In genomic region chr1:41494351-41495170, GRCh38 we compare ENCODE assay signal across 18 cellular contexts. TPM values are rescaled to one million over a fixed set of nuclear protein-coding genes. Genes with fewer than 3 reads are reported as not detected.
A peak's percentile ranks its signal among the peaks of the same experiment; 100 is the strongest.
DNase-seq lines count a peak whose midpoint lies in the region; ATAC-seq, FAIRE-seq and TF ChIP-seq lines count a peak whose summit lies in the region.
"Had no signal": no experiment of that assay in that cellular context is flagged by ENCODE, and none has a peak within 500 bp of the region (broad histone marks: within the 10 kb centered on the region; RNA-seq: fewer than 3 reads in every experiment).

No MANE protein-coding gene starts in this region.

- FAIRE-seq in kidney (lab: Jason Lieb, UNC), result no peak
- FAIRE-seq: astrocyte had no signal

- H3K9ac ChIP-seq in kidney (ENCODE audit: low read length in 2 of 2), result no peak overlapping the region
- H3K9ac ChIP-seq: BLaER1 had no signal

- H3K36me3 ChIP-seq in ascending aorta (no peaks in the 10 kb centered on the region), kidney (ENCODE audit: control insufficient read depth in 1 of 2, insufficient read depth in 2 of 2, low read length in 2 of 2) (no peaks in the 10 kb centered on the region), gastrocnemius medialis (no peaks in the 10 kb centered on the region)
- H3K36me3 ChIP-seq: BLaER1, suprapubic skin had no signal

- no peaks in the 10 kb centered on the region for H3K9me3 Mint-ChIP-seq in HFFc6

- peaks cover 44% of the 10 kb centered on the region for H3K4me1 Mint-ChIP-seq in HFFc6 (ENCODE audit: low read depth)

- H3K4me3 Mint-ChIP-seq in HFFc6, result no peak overlapping the region

- H3K9me3 ChIP-seq in ascending aorta, result no peaks in the 10 kb centered on the region
- H3K9me3 ChIP-seq in kidney (ENCODE audit: control insufficient read depth in 1 of 2, low read length in 2 of 2), result no peaks in the 10 kb centered on the region
- no peaks in the 10 kb centered on the region for H3K9me3 ChIP-seq in gastrocnemius medialis
- H3K9me3 ChIP-seq: BLaER1, suprapubic skin had no signal

- H3K27me3 Mint-ChIP-seq in HFFc6 (ENCODE audit: insufficient read depth), result peaks cover 2% of the 10 kb centered on the region

- no peaks in the 10 kb centered on the region for H3K27me3 ChIP-seq in ascending aorta
- H3K27me3 ChIP-seq in gastrocnemius medialis, result no peaks in the 10 kb centered on the region
- H3K27me3 ChIP-seq: dorsolateral prefrontal cortex, suprapubic skin had no signal

- ATAC-seq in gastrocnemius medialis (no peak), GM19395 (IDR thresholded peaks at IDR 0.05; ENCODE audit: unreplicated experiment) (no peak), HG03175 (IDR thresholded peaks at IDR 0.05; ENCODE audit: unreplicated experiment) (no peak)
- ATAC-seq: activated CD8-positive, alpha-beta T cell treated with anti-CD3 and anti-CD28 coated beads, Interleukin-2, amount 10 ng/mL, durations not matched to agents 7 days and 5 days; esophagus mucosa had no signal

- no peaks in the 10 kb centered on the region for H3K36me3 Mint-ChIP-seq in HFFc6 (ENCODE audit: low read depth)

- TF ChIP-seq CTCF in HFFc6 (IDR thresholded peaks at IDR 0.05) (no peak), ascending aorta (IDR thresholded peaks at IDR 0.05) (no peak), kidney (IDR thresholded peaks at IDR 0.05; ENCODE audit: borderline replicate concordance, extremely low read depth, insufficient read depth) (no peak), gastrocnemius medialis (IDR thresholded peaks at IDR 0.05 in 4 of 5, conservative IDR thresholded peaks at IDR 0.05 in 1 of 5) (no peak)

- H3K4me3 ChIP-seq in ascending aorta (no peak overlapping the region), kidney (ENCODE audit: low read length in 2 of 2) (no peak overlapping the region), gastrocnemius medialis (no peak overlapping the region)
- H3K4me3 ChIP-seq: BLaER1, suprapubic skin had no signal

- in situ Hi-C loops in gastrocnemius medialis (cut with MboI; ENCODE audit: low sequenced_read_pairs in 4 of 4), result no loop called here

- H3K27ac ChIP-seq in ascending aorta, result peak overlapping the region; percentile 93 to 97
- H3K27ac ChIP-seq in kidney (ENCODE audit: low read depth in 2 of 2, low read length in 2 of 2), result peak overlapping the region in 1 of 2 donors; percentile 14
- H3K27ac ChIP-seq in gastrocnemius medialis, result peak overlapping the region; percentile 88 to 93 (median 90)
- H3K27ac ChIP-seq: BLaER1 had no signal

- H3K27ac Mint-ChIP-seq in HFFc6, result 0 out of 2 replicates have a peak overlapping the region, but pooled peaks have one; percentile 12
- H3K27ac Mint-ChIP-seq: activated CD8-positive, alpha-beta T cell treated with anti-CD3 and anti-CD28 coated beads, Interleukin-2, amount 10 ng/mL, durations not matched to agents 7 days and 5 days had no signal

- DNase-seq in HFFc6 (no peak), ascending aorta (ENCODE audit: low spot score in 2 of 2) (no peak), kidney (peak; percentile 63), gastrocnemius medialis (no peak)
- no peak for DNase-seq in stimulated activated CD8-positive, alpha-beta memory T cell treated with anti-CD3 and anti-CD28 coated beads, Interleukin-4, amount 100 ng/mL, for 48 hours
- DNase-seq: DMS79 treated with DMSO at 0.1 percent for 48 hours; MM.1S; naive B cell; stimulated activated CD4-positive, alpha-beta T cell treated with anti-CD3 and anti-CD28 coated beads, Interleukin-2, amount 100 ng/mL, for 24 hours had no signal

- intact Hi-C loops in ascending aorta (cut with DNase I), result loop anchor here (5.0 to 10.0 kb wide), 6 partner anchors 77 to 1460 kb away; partner anchors contain the start of genes FOXO6, NFYC and SLC2A1
- intact Hi-C loops in kidney (cut with DNase I), result no loop called here
- intact Hi-C loops in gastrocnemius medialis (cut with DNase I; ENCODE audit: low total_unique reads), result loop anchor here (2.0 to 5.0 kb wide), 3 partner anchors 22 to 168 kb away; no protein-coding TSS in a partner anchor

- TF ChIP-seq POLR2A in gastrocnemius medialis (IDR thresholded peaks at IDR 0.05), result no peak

- H3K4me1 ChIP-seq in ascending aorta, result peaks cover 21 to 54% of the 10 kb centered on the region in 2 donors
- H3K4me1 ChIP-seq in kidney (ENCODE audit: control insufficient read depth in 1 of 2, insufficient read depth in 1 of 2, low read depth in 1 of 2, low read length in 2 of 2), result peaks cover 11 to 27% of the 10 kb centered on the region in 2 donors
- peaks cover 31 to 34% of the 10 kb centered on the region in 2 donors for H3K4me1 ChIP-seq in gastrocnemius medialis

RNA-seq across cellular contexts. Expression of gene EDN2, which starts 10.1 kb away (rescaled TPM):
- total RNA-seq in HFFc6 (2021; fragmentation: NEBNext Ultra II Directional; extraction: Animal tissue kit (Norgen Biotek cat#: 25700)), result not detected
- total RNA-seq in ascending aorta, result not detected
- total RNA-seq in kidney, result 2.9 TPM
- 2.3 TPM for polyA plus RNA-seq in kidney (ENCODE audit: insufficient read depth, low read depth, low replicate concordance)
- not detected for total RNA-seq in gastrocnemius medialis
- total RNA-seq: activated CD8-positive, alpha-beta T cell treated with anti-CD3 and anti-CD28 coated beads, Interleukin-2, amount 10 ng/mL, durations not matched to agents 7 days and 5 days; HT1080 had no signal
